ENCODE assay signal across 11 cellular contexts in the genomic region with DNA sequence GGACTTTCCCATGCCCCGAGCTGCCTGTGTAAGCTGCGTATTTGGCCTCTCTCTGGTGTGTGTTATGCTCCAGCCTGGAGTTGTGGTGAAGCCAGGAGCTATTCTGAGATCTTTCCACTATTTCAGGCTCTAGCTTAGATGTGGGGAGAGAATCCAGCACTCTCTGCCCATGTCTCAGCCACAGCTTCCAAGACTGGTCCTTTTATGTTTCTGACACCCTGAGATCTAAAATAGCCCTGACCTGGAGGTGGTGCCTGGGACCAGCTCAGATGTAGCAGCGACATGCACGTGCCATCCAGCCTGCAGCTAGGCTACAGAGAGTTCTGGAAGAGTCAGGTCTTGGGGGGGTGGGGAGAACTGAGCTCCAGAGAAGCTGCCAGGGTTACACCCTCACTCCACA.
"Had no signal": no experiment of that assay in that cellular context is flagged by ENCODE, and none has a peak within 500 bp of the region (broad histone marks: within the 10 kb centered on the region; RNA-seq: fewer than 3 reads in every experiment).

No MANE protein-coding gene starts in this region.

- H3K27me3 ChIP-seq: suprapubic skin had no signal

- H3K9me3 ChIP-seq: mucosa of descending colon, suprapubic skin had no signal

- DNase-seq: activated B cell treated with CpG ODN at 0.5 μM for 24 hours; activated CD4-positive, alpha-beta T cell treated with anti-CD3 and anti-CD28 coated beads, Interleukin-2, amount 50 U/mL, for 1 hour; activated T-cell treated with anti-CD3 and anti-CD28 coated beads for 4 hours; amygdala; mammary epithelial cell; mucosa of descending colon; SIG-M5; stimulated activated CD4-positive, alpha-beta T cell treated with anti-CD3 and anti-CD28 coated beads, Interleukin-2, amount 100 ng/mL, for 24 hours; stimulated activated naive B cell treated with anti-CD40 and anti-IgM and Interleukin-4, amounts not matched to agents 10 μg/mL and 1 μg/mL and 100 μg/mL, for 72 hours; T-helper 17 cell had no signal

- H3K36me3 ChIP-seq: suprapubic skin had no signal

- H3K27ac ChIP-seq: suprapubic skin had no signal

- ATAC-seq: mucosa of descending colon; stimulated activated naive B cell treated with anti-CD40 and anti-IgM and Interleukin-4, amounts not matched to agents 10 μg/mL and 1 μg/mL and 100 μg/mL, for 72 hours; T-helper 17 cell had no signal

- H3K4me3 ChIP-seq: mucosa of descending colon, suprapubic skin had no signal
